ENCODE assay signal across 26 cellular contexts in the genomic region with DNA sequence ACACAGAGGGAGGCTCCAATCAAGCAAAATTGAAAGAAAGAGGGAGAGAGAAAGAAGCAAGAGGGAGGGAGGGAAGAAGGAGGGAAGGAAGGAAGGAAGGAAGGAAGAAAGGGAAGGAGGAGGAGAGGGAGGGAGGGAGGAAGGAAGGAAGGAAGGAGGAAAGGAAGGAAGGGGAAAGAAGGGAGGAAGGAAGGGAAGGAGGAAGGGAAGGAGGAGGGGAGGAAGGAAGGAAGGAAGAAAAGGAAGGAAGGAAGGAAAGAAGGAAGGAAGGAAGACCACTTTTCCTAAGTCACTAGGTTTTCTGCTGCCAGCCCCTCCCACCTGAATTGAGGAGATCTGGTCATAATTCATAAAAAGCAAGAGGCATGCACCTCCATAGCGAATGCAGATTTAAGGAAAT.
"Had no signal": no experiment of that assay in that cellular context is flagged by ENCODE, and none has a peak within 500 bp of the region (broad histone marks: within the 10 kb centered on the region; RNA-seq: fewer than 3 reads in every experiment).

No MANE protein-coding gene starts in this region.

- ATAC-seq: stimulated activated effector memory CD8-positive, alpha-beta T cell treated with anti-CD3 and anti-CD28 coated beads, Interleukin-12 subunit alpha, Interleukin-12 subunit beta, amount 100 ng/mL, for 72 hours; stimulated activated memory B cell treated with anti-CD40 and anti-IgM and Interleukin-4, amounts not matched to agents 10 μg/mL and 1 μg/mL and 100 μg/mL, for 72 hours; stimulated activated naive B cell treated with anti-CD40 and anti-IgM and Interleukin-4, amounts not matched to agents 10 μg/mL and 1 μg/mL and 100 μg/mL, for 72 hours; stimulated activated naive CD8-positive, alpha-beta T cell treated with anti-CD3 and anti-CD28 coated beads, Interleukin-15, amount 100 ng/mL, for 72 hours; stimulated activated naive CD8-positive, alpha-beta T cell treated with anti-CD3 and anti-CD28 coated beads, Interleukin-15, Interleukin-2, amounts not matched to agents 100 U/mL and 50 U/mL, for 24 hours; upper lobe of right lung had no signal

- H3K36me3 ChIP-seq: stomach, suprapubic skin, thoracic aorta, thyroid gland, tibial artery, tibial nerve, transverse colon, upper lobe of right lung, uterus, vagina had no signal

- H3K9me3 ChIP-seq: testis, thoracic aorta, thyroid gland, uterus had no signal

- DNase-seq: stimulated activated CD4-positive, alpha-beta T cell treated with anti-CD3 and anti-CD28 coated beads, Interleukin-2, amount 100 ng/mL, for 48 hours; stimulated activated CD4-positive, alpha-beta T cell treated with anti-CD3 and anti-CD28 coated beads, Interleukin-4, amount 100 ng/mL, for 1 hour; stimulated activated CD4-positive, alpha-beta T cell treated with anti-CD3 and anti-CD28 coated beads, Interleukin-4, amount 100 ng/mL, for 24 hours; stimulated activated CD4-positive, alpha-beta T cell treated with anti-CD3 and anti-CD28 coated beads, Interleukin-4, amount 100 ng/mL, for 4 hours; stimulated activated CD8-positive, alpha-beta memory T cell treated with anti-CD3 and anti-CD28 coated beads, Interleukin-4, amount 100 ng/mL, for 48 hours; stimulated activated naive B cell treated with anti-CD40 and anti-IgM and Interleukin-4, amounts not matched to agents 10 μg/mL and 1 μg/mL and 100 μg/mL, for 72 hours; stimulated activated naive CD4-positive, alpha-beta T cell; stimulated activated naive CD4-positive, alpha-beta T cell treated with Interleukin-2 at 50 U/mL for 16 hours; stimulated activated naive CD8-positive, alpha-beta T cell treated with anti-CD3 and anti-CD28 coated beads, Interleukin-15, amount 100 ng/mL, for 72 hours; stimulated activated naive CD8-positive, alpha-beta T cell treated with anti-CD3 and anti-CD28 coated beads, Interleukin-15, Interleukin-2, amounts not matched to agents 100 U/mL and 50 U/mL, for 24 hours; stomach; substantia nigra; testis; thyroid gland; tibial artery; transverse colon; trophoblast cell; upper lobe of right lung; uterus had no signal

- H3K27ac ChIP-seq: stomach, suprapubic skin, testis, thoracic aorta, thyroid gland, tibial artery, tibial nerve, transverse colon, upper lobe of right lung, uterus, vagina had no signal

- FAIRE-seq: urothelium cell line had no signal

- H3K27me3 ChIP-seq: stomach, suprapubic skin, testis, thyroid gland, tibial nerve, transverse colon, uterus, vagina had no signal

- H3K4me3 ChIP-seq: stomach, suprapubic skin, testis, thoracic aorta, thyroid gland, tibial artery, tibial nerve, transverse colon, upper lobe of right lung, uterus, vagina had no signal

- H3K4me1 ChIP-seq: stomach, suprapubic skin, testis, tibial artery, tibial nerve, transverse colon, upper lobe of right lung, uterus, vagina had no signal
